1 cellular context compared by ENCODE assay signal in the genomic region with DNA sequence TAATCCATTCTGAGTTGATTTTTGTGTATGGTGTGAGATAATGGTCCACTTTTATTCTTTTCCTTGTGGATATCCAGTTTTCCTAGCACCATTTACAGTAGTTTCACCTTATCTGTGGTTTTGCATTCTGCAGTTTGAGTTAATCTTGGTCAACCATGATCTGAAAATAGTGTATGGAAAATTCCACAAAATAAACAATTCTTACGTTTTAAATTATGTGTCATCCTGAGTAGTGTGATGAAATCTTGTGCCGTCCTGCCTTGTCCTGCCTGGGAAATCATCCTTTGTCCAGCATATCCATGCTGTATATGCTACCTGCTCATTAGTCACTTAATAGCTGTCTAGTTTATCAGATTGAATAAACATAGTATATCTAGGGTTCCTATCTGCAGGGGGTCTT.
TF ChIP-seq lines count a peak whose summit lies in the region.

No MANE protein-coding gene starts in this region.

TF ChIP-seq in K562, 482 proteins besides CTCF, POLR2A, EP300 and RAD21 (continued from another document and continues in another):
- TF ChIP-seq, protein P1, sequence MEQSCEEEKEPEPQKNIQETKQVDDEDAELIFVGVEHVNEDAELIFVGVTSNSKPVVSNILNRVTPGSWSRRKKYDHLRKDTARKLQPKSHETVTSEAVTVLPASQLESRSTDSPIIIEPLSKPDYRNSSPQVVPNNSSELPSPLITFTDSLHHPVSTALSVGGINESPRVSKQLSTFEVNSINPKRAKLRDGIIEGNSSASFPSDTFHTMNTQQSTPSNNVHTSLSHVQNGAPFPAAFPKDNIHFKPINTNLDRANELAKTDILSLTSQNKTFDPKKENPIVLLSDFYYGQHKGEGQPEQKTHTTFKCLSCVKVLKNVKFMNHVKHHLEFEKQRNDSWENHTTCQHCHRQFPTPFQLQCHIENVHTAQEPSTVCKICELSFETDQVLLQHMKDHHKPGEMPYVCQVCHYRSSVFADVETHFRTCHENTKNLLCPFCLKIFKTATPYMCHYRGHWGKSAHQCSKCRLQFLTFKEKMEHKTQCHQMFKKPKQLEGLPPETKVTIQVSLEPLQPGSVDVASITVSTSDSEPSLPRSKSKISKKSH (CRISPR knock-in tag; IDR thresholded peaks at IDR 0.05): no peak
- TF ChIP-seq, protein P2, sequence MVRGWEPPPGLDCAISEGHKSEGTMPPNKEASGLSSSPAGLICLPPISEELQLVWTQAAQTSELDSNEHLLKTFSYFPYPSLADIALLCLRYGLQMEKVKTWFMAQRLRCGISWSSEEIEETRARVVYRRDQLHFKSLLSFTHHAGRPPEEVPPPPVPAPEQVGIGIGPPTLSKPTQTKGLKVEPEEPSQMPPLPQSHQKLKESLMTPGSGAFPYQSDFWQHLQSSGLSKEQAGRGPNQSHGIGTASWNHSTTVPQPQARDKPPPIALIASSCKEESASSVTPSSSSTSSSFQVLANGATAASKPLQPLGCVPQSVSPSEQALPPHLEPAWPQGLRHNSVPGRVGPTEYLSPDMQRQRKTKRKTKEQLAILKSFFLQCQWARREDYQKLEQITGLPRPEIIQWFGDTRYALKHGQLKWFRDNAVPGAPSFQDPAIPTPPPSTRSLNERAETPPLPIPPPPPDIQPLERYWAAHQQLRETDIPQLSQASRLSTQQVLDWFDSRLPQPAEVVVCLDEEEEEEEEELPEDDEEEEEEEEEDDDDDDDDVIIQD (CRISPR knock-in tag; IDR thresholded peaks at IDR 0.05): no peak
- TF ChIP-seq, protein P3, sequence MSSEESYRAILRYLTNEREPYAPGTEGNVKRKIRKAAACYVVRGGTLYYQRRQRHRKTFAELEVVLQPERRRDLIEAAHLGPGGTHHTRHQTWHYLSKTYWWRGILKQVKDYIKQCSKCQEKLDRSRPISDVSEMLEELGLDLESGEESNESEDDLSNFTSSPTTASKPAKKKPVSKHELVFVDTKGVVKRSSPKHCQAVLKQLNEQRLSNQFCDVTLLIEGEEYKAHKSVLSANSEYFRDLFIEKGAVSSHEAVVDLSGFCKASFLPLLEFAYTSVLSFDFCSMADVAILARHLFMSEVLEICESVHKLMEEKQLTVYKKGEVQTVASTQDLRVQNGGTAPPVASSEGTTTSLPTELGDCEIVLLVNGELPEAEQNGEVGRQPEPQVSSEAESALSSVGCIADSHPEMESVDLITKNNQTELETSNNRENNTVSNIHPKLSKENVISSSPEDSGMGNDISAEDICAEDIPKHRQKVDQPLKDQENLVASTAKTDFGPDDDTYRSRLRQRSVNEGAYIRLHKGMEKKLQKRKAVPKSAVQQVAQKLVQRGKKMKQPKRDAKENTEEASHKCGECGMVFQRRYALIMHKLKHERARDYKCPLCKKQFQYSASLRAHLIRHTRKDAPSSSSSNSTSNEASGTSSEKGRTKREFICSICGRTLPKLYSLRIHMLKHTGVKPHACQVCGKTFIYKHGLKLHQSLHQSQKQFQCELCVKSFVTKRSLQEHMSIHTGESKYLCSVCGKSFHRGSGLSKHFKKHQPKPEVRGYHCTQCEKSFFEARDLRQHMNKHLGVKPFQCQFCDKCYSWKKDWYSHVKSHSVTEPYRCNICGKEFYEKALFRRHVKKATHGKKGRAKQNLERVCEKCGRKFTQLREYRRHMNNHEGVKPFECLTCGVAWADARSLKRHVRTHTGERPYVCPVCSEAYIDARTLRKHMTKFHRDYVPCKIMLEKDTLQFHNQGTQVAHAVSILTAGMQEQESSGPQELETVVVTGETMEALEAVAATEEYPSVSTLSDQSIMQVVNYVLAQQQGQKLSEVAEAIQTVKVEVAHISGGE (CRISPR knock-in tag; IDR thresholded peaks at IDR 0.05): no peak
- TF ChIP-seq ZNF644 (tag; IDR thresholded peaks at IDR 0.05; ENCODE audit: low read depth) (no peak), NR2F6 (CRISPR knock-in tag; IDR thresholded peaks at IDR 0.05) (no peak), BCL6 (CRISPR knock-in tag; IDR thresholded peaks at IDR 0.05) (no peak), NFE2L1 (tag; IDR thresholded peaks at IDR 0.05; ENCODE audit: borderline replicate concordance, low read depth) (no peak), SP1 (CRISPR knock-in tag; IDR thresholded peaks at IDR 0.05) (no peak), SMARCA5 (IDR thresholded peaks at IDR 0.05) (no peak), NR4A1 (CRISPR knock-in tag; IDR thresholded peaks at IDR 0.05) (no peak), NR4A1 (tag; IDR thresholded peaks at IDR 0.05) (no peak), SOX6 (IDR thresholded peaks at IDR 0.05) (peak; percentile 37; the same call in 1 of the 2 replicates), FOSL1 (tag; conservative IDR thresholded peaks at IDR 0.05) (peak; percentile 79), NR2C1 (IDR thresholded peaks at IDR 0.05) (no peak), NR2C1 (tag; IDR thresholded peaks at IDR 0.05) (no peak), MBD2 (IDR thresholded peaks at IDR 0.05; ENCODE audit: borderline replicate concordance, low read depth) (no peak), CREM (IDR thresholded peaks at IDR 0.05; ENCODE audit: low read depth) (no peak), FIP1L1 (IDR thresholded peaks at IDR 0.05; ENCODE audit: low read depth, low read length, poor library complexity, severe bottlenecking) (no peak), DPF2 (IDR thresholded peaks at IDR 0.05) (peak; percentile 43; the same call in 1 of the 2 replicates), TCF3 (CRISPR knock-in tag; IDR thresholded peaks at IDR 0.05) (peak; percentile 69), ZBTB1 (CRISPR knock-in tag; IDR thresholded peaks at IDR 0.05; ENCODE audit: borderline replicate concordance, low read depth) (no peak), NFYB (IDR thresholded peaks at IDR 0.05; ENCODE audit: extremely low read depth, insufficient read length) (no peak), CREBBP (IDR thresholded peaks at IDR 0.05; ENCODE audit: low read depth, low read length) (no peak), FOXA1 (IDR thresholded peaks at IDR 0.05; ENCODE audit: borderline replicate concordance) (no peak), BMI1 (IDR thresholded peaks at IDR 0.05; ENCODE audit: low read length) (no peak), CBFA2T2 (conservative IDR thresholded peaks at IDR 0.05) (no peak; the same call in 1 of the 2 replicates), BDP1 (IDR thresholded peaks at IDR 0.05; ENCODE audit: insufficient read depth, insufficient read length) (no peak), SNRNP70 (optimal IDR thresholded peaks at IDR 0.05; ENCODE audit: low read depth, low read length) (no peak), STAT5A (IDR thresholded peaks at IDR 0.05; ENCODE audit: borderline replicate concordance, low read length) (no peak), CEBPG (CRISPR knock-in tag; IDR thresholded peaks at IDR 0.05) (peak; percentile 53; the same call in 1 of the 2 replicates), CEBPG (tag; conservative IDR thresholded peaks at IDR 0.05 in 1 of 2, IDR thresholded peaks at IDR 0.05 in 1 of 2) (peak; percentile 69 to 72), L3MBTL2 (IDR thresholded peaks at IDR 0.05) (no peak), KDM5B (IDR thresholded peaks at IDR 0.05; ENCODE audit: insufficient replicate concordance, low read depth, low read length) (no peak), TRIM28 (IDR thresholded peaks at IDR 0.05) (no peak), C11orf30 (IDR thresholded peaks at IDR 0.05; ENCODE audit: low read depth) (no peak)
- TF ChIP-seq, protein P4, sequence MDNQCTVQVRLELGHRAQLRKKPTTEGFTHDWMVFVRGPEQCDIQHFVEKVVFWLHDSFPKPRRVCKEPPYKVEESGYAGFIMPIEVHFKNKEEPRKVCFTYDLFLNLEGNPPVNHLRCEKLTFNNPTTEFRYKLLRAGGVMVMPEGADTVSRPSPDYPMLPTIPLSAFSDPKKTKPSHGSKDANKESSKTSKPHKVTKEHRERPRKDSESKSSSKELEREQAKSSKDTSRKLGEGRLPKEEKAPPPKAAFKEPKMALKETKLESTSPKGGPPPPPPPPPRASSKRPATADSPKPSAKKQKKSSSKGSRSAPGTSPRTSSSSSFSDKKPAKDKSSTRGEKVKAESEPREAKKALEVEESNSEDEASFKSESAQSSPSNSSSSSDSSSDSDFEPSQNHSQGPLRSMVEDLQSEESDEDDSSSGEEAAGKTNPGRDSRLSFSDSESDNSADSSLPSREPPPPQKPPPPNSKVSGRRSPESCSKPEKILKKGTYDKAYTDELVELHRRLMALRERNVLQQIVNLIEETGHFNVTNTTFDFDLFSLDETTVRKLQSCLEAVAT (IDR thresholded peaks at IDR 0.05): no peak
- TF ChIP-seq, protein P5, sequence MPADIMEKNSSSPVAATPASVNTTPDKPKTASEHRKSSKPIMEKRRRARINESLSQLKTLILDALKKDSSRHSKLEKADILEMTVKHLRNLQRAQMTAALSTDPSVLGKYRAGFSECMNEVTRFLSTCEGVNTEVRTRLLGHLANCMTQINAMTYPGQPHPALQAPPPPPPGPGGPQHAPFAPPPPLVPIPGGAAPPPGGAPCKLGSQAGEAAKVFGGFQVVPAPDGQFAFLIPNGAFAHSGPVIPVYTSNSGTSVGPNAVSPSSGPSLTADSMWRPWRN (IDR thresholded peaks at IDR 0.05; ENCODE audit: low read depth): no peak
- TF ChIP-seq, protein P6, sequence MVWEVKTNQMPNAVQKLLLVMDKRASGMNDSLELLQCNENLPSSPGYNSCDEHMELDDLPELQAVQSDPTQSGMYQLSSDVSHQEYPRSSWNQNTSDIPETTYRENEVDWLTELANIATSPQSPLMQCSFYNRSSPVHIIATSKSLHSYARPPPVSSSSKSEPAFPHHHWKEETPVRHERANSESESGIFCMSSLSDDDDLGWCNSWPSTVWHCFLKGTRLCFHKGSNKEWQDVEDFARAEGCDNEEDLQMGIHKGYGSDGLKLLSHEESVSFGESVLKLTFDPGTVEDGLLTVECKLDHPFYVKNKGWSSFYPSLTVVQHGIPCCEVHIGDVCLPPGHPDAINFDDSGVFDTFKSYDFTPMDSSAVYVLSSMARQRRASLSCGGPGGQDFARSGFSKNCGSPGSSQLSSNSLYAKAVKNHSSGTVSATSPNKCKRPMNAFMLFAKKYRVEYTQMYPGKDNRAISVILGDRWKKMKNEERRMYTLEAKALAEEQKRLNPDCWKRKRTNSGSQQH (CRISPR knock-in tag; IDR thresholded peaks at IDR 0.05): no peak
- TF ChIP-seq, protein P7, sequence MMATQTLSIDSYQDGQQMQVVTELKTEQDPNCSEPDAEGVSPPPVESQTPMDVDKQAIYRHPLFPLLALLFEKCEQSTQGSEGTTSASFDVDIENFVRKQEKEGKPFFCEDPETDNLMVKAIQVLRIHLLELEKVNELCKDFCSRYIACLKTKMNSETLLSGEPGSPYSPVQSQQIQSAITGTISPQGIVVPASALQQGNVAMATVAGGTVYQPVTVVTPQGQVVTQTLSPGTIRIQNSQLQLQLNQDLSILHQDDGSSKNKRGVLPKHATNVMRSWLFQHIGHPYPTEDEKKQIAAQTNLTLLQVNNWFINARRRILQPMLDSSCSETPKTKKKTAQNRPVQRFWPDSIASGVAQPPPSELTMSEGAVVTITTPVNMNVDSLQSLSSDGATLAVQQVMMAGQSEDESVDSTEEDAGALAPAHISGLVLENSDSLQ (IDR thresholded peaks at IDR 0.05): no peak
- TF ChIP-seq, protein P8, sequence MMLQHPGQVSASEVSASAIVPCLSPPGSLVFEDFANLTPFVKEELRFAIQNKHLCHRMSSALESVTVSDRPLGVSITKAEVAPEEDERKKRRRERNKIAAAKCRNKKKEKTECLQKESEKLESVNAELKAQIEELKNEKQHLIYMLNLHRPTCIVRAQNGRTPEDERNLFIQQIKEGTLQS (IDR thresholded peaks at IDR 0.05): peak; percentile 75
- TF ChIP-seq, protein P8 (CRISPR knock-in tag; conservative IDR thresholded peaks at IDR 0.05): no peak
- TF ChIP-seq, protein P9, sequence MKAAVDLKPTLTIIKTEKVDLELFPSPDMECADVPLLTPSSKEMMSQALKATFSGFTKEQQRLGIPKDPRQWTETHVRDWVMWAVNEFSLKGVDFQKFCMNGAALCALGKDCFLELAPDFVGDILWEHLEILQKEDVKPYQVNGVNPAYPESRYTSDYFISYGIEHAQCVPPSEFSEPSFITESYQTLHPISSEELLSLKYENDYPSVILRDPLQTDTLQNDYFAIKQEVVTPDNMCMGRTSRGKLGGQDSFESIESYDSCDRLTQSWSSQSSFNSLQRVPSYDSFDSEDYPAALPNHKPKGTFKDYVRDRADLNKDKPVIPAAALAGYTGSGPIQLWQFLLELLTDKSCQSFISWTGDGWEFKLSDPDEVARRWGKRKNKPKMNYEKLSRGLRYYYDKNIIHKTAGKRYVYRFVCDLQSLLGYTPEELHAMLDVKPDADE (conservative IDR thresholded peaks at IDR 0.05; ENCODE audit: control insufficient read depth, low read depth, low read length): no peak
- TF ChIP-seq, protein P10, sequence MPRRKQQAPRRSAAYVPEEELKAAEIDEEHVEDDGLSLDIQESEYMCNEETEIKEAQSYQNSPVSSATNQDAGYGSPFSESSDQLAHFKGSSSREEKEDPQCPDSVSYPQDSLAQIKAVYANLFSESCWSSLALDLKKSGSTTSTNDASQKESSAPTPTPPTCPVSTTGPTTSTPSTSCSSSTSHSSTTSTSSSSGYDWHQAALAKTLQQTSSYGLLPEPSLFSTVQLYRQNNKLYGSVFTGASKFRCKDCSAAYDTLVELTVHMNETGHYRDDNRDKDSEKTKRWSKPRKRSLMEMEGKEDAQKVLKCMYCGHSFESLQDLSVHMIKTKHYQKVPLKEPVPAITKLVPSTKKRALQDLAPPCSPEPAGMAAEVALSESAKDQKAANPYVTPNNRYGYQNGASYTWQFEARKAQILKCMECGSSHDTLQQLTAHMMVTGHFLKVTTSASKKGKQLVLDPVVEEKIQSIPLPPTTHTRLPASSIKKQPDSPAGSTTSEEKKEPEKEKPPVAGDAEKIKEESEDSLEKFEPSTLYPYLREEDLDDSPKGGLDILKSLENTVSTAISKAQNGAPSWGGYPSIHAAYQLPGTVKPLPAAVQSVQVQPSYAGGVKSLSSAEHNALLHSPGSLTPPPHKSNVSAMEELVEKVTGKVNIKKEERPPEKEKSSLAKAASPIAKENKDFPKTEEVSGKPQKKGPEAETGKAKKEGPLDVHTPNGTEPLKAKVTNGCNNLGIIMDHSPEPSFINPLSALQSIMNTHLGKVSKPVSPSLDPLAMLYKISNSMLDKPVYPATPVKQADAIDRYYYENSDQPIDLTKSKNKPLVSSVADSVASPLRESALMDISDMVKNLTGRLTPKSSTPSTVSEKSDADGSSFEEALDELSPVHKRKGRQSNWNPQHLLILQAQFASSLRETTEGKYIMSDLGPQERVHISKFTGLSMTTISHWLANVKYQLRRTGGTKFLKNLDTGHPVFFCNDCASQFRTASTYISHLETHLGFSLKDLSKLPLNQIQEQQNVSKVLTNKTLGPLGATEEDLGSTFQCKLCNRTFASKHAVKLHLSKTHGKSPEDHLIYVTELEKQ (CRISPR knock-in tag; IDR thresholded peaks at IDR 0.05): no peak
- TF ChIP-seq, protein P11, sequence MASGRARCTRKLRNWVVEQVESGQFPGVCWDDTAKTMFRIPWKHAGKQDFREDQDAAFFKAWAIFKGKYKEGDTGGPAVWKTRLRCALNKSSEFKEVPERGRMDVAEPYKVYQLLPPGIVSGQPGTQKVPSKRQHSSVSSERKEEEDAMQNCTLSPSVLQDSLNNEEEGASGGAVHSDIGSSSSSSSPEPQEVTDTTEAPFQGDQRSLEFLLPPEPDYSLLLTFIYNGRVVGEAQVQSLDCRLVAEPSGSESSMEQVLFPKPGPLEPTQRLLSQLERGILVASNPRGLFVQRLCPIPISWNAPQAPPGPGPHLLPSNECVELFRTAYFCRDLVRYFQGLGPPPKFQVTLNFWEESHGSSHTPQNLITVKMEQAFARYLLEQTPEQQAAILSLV (tag; IDR thresholded peaks at IDR 0.05): no peak
